Comparison of ENCODE assay signal across 17 cellular contexts in the genomic region with DNA sequence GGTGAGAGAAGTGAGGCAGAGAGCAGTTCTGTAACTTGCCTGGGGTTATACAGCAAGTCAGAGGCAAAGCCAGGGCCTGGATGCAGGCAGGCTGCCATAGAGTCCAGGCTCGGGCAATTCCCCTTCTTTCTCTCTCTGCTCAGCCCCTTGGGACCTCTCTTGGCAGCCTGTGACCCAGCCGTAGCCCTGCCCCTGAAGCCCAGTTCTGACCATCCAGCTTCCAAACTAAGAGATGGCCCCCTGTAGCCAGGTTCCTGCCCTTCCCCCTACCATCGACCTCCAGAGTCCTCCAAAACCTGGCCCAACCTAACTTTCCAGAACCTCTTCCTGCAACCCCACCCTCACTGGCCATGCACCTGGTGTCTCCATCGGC.
DNase-seq lines count a peak whose midpoint lies in the region; ATAC-seq, FAIRE-seq and TF ChIP-seq lines count a peak whose summit lies in the region.
"Had no signal": no experiment of that assay in that cellular context is flagged by ENCODE, and none has a peak within 500 bp of the region (broad histone marks: within the 10 kb centered on the region; RNA-seq: fewer than 3 reads in every experiment).

No MANE protein-coding gene starts in this region.

- no peak overlapping the region for H3K9ac ChIP-seq in kidney (ENCODE audit: low read length in 2 of 2)

- DNase-seq in left ventricle myocardium superior (peak; percentile 61), Right ventricle myocardium inferior (ENCODE audit: missing footprints) (no peak), kidney (peak; percentile 63), sciatic nerve (ENCODE audit: low spot score) (no peak), dedifferentiated amniotic fluid mesenchymal stem cell (ENCODE audit: extremely low spot score) (no peak), COLO668 (lab: John Stamatoyannopoulos, UW; ENCODE audit: unreplicated experiment) (no peak)
- DNase-seq: DMS53, NCI-H187 treated with DMSO at 0.1 percent for 48 hours, NCI-H2171, NCI-H446 treated with DMSO at 0.1 percent for 48 hours, NCI-H748 treated with DMSO at 0.1 percent for 48 hours had no signal

- intact Hi-C loops in left ventricle myocardium superior (cut with micrococcal nuclease): no loop called here
- intact Hi-C loops in Right ventricle myocardium inferior (cut with DNase I): no loop called here
- intact Hi-C loops in kidney (cut with DNase I): no loop called here
- intact Hi-C loops in sciatic nerve (cut with DNase I): no loop called here

- H3K27ac ChIP-seq in kidney (ENCODE audit: low read depth in 2 of 2, low read length in 2 of 2): no peak overlapping the region
- H3K27ac ChIP-seq: A549 had no signal

- no peak overlapping the region for H3K4me3 ChIP-seq in kidney (ENCODE audit: low read length in 2 of 2)
- H3K4me3 ChIP-seq: A549, HAP-1 had no signal

- H3K27ac Mint-ChIP-seq in activated T-helper 17 cell treated with anti-CD3 and anti-CD28 coated beads, Interleukin-2, amount 50 U/mL, for 72 hours: no peak overlapping the region
- H3K27ac Mint-ChIP-seq: IgD-negative memory B cell had no signal

- no peaks in the 10 kb centered on the region for H3K9me3 ChIP-seq in kidney (ENCODE audit: control insufficient read depth in 1 of 2, low read length in 2 of 2)
- H3K9me3 ChIP-seq: A549, HAP-1 had no signal

- FAIRE-seq in kidney (lab: Jason Lieb, UNC): no peak
- FAIRE-seq: A549 had no signal

- no peaks in the 10 kb centered on the region for H3K9me3 Mint-ChIP-seq in activated T-helper 17 cell treated with anti-CD3 and anti-CD28 coated beads, Interleukin-2, amount 50 U/mL, for 72 hours
- H3K9me3 Mint-ChIP-seq: IgD-negative memory B cell had no signal

- no peaks in the 10 kb centered on the region for H3K27me3 Mint-ChIP-seq in activated T-helper 17 cell treated with anti-CD3 and anti-CD28 coated beads, Interleukin-2, amount 50 U/mL, for 72 hours
- H3K27me3 Mint-ChIP-seq: IgD-negative memory B cell had no signal

- no peaks in the 10 kb centered on the region for H3K36me3 Mint-ChIP-seq in activated T-helper 17 cell treated with anti-CD3 and anti-CD28 coated beads, Interleukin-2, amount 50 U/mL, for 72 hours (ENCODE audit: low read depth)
- H3K36me3 Mint-ChIP-seq: IgD-negative memory B cell had no signal

- ATAC-seq in left ventricle myocardium superior (peak; percentile 23), Right ventricle myocardium inferior (no peak), sciatic nerve (peak; percentile 21), GM21447 (IDR thresholded peaks at IDR 0.05; ENCODE audit: unreplicated experiment) (no peak)
- ATAC-seq in activated T-helper 17 cell treated with anti-CD3 and anti-CD28 coated beads, Interleukin-2, amount 50 U/mL, for 72 hours (replicated peaks): no peak
- ATAC-seq: A549, Panc1 had no signal

- TF ChIP-seq CTCF in kidney (IDR thresholded peaks at IDR 0.05; ENCODE audit: borderline replicate concordance, extremely low read depth, insufficient read depth): no peak

- H3K36me3 ChIP-seq in kidney (ENCODE audit: control insufficient read depth in 1 of 2, insufficient read depth in 2 of 2, low read length in 2 of 2): no peaks in the 10 kb centered on the region
- H3K36me3 ChIP-seq: HAP-1 had no signal

- H3K4me3 Mint-ChIP-seq in activated T-helper 17 cell treated with anti-CD3 and anti-CD28 coated beads, Interleukin-2, amount 50 U/mL, for 72 hours: no peak overlapping the region
- H3K4me3 Mint-ChIP-seq: IgD-negative memory B cell had no signal

- peaks cover 3% of the 10 kb centered on the region for H3K4me1 Mint-ChIP-seq in activated T-helper 17 cell treated with anti-CD3 and anti-CD28 coated beads, Interleukin-2, amount 50 U/mL, for 72 hours

- peaks cover 0 to 4% of the 10 kb centered on the region in 2 donors for H3K4me1 ChIP-seq in kidney (ENCODE audit: control insufficient read depth in 1 of 2, insufficient read depth in 1 of 2, low read depth in 1 of 2, low read length in 2 of 2)
- H3K4me1 ChIP-seq: A549, HAP-1 had no signal

Comparison
In these comparisons a context has a peak if more than half of its experiments do, and no peak if none do; other contexts are left out.
1. ATAC-seq: peak in left ventricle myocardium superior (single experiment) and sciatic nerve (single experiment); none in Right ventricle myocardium inferior (single experiment), activated T-helper 17 cell treated with anti-CD3 and anti-CD28 coated beads, Interleukin-2, amount 50 U/mL, for 72 hours (single experiment) and GM21447 (single experiment).
2. DNase-seq: peak in left ventricle myocardium superior (single experiment) and kidney (single experiment); none in Right ventricle myocardium inferior (single experiment), sciatic nerve (single experiment), dedifferentiated amniotic fluid mesenchymal stem cell (single experiment) and COLO668 (single experiment).